In genomic region chr9:115121140-115121710, GRCh38 we compare ENCODE assay signal across 19 cellular contexts. TPM values are rescaled to one million over a fixed set of nuclear protein-coding genes. Genes with fewer than 3 reads are reported as not detected.
DNase-seq lines count a peak whose midpoint lies in the region; ATAC-seq and TF ChIP-seq lines count a peak whose summit lies in the region.
"Had no signal": no experiment of that assay in that cellular context is flagged by ENCODE, and none has a peak within 500 bp of the region (broad histone marks: within the 10 kb centered on the region; RNA-seq: fewer than 3 reads in every experiment).

No MANE protein-coding gene starts in this region.

- H3K27me3 ChIP-seq in SK-N-SH (ENCODE audit: insufficient read depth), result no peaks in the 10 kb centered on the region
- H3K27me3 ChIP-seq in RWPE2 (ENCODE audit: insufficient read depth, poor library complexity, severe bottlenecking), result no peaks in the 10 kb centered on the region

- 62% methylated on average over 2 of the region's 2 CpGs for WGBS in SK-N-SH (ENCODE audit: low lambda C conversion rate)

- POLR2A ChIA-PET in SK-N-SH (lab: Yijun Ruan, JAX), result no interaction called here

- H3K9me3 ChIP-seq in SK-N-SH (no peaks in the 10 kb centered on the region), RWPE2 (ENCODE audit: severe bottlenecking) (no peaks in the 10 kb centered on the region)
- H3K9me3 ChIP-seq: A549, adrenal gland had no signal

- TF ChIP-seq RAD21 in SK-N-SH (IDR thresholded peaks at IDR 0.05; ENCODE audit: low read length), result no peak

- DNase-seq in SK-N-SH (no peak), RWPE2 (ENCODE audit: low spot score) (no peak), islet precursor cell (peak; percentile 89), RPMI8226 (no peak), C1 segment of cervical spinal cord (lab: John Stamatoyannopoulos, UW) (no peak), NCI-H82 (lab: John Stamatoyannopoulos, UW) (no peak)
- DNase-seq: activated CD8-positive, alpha-beta memory T cell treated with anti-CD3 and anti-CD28 coated beads for 24 hours; adrenal gland; CD4-positive, alpha-beta memory T cell; GDM1; NCI-H1436; NCI-H524 treated with DMSO at 0.1 percent for 48 hours; stimulated activated CD4-positive, alpha-beta T cell treated with anti-CD3 and anti-CD28 coated beads, Interleukin-4, amount 100 ng/mL, for 24 hours; T-cell had no signal

- no peak for ATAC-seq in SK-N-SH treated with all-trans-retinoic acid at 6 μM for 48 hours
- ATAC-seq in RWPE2 (ENCODE audit: low read depth), result no peak
- no peak for ATAC-seq in HG03457 (IDR thresholded peaks at IDR 0.05; ENCODE audit: unreplicated experiment)
- ATAC-seq: A549; activated T-helper 17 cell treated with anti-CD3 and anti-CD28 coated beads, Interleukin-2, amount 50 U/mL, for 72 hours; K562; T-cell had no signal

- peaks cover 17% of the 10 kb centered on the region for H3K79me2 ChIP-seq in SK-N-SH (ENCODE audit: insufficient read depth)

- H3K4me1 ChIP-seq in SK-N-SH (ENCODE audit: control insufficient read depth in 1 of 2, insufficient read depth in 2 of 2, low read depth in 1 of 2, low read length in 1 of 2), result peaks cover 3 to 10% of the 10 kb centered on the region in 2 experiments; a peak in 3 of 4 replicates
- H3K4me1 ChIP-seq in RWPE2 (ENCODE audit: insufficient read depth, poor library complexity, severe bottlenecking), result peaks cover 19% of the 10 kb centered on the region

- H3K4me3 ChIP-seq in SK-N-SH (ENCODE audit: low read depth in 2 of 2, low read length in 1 of 2), result no peak overlapping the region
- no peak overlapping the region for H3K4me3 ChIP-seq in RWPE2 (ENCODE audit: severe bottlenecking)
- H3K4me3 ChIP-seq: A549, adrenal gland, K562 had no signal

- H3F3A ChIP-seq in SK-N-SH (replicated peaks; ENCODE audit: insufficient read depth), result peaks cover 23% of the 10 kb centered on the region

- H3K36me3 ChIP-seq in SK-N-SH (replicated peaks in 1 of 2; ENCODE audit: control insufficient read depth in 1 of 2, insufficient read depth in 2 of 2, low read length in 1 of 2) (no peaks in the 10 kb centered on the region), RWPE2 (ENCODE audit: low read depth) (no peaks in the 10 kb centered on the region)
- H3K36me3 ChIP-seq: adrenal gland had no signal

- no peak overlapping the region for H2AFZ ChIP-seq in SK-N-SH (ENCODE audit: low read depth)

- H3K27ac ChIP-seq in SK-N-SH (ENCODE audit: low read depth in 2 of 2, low read length in 1 of 2) (no peak overlapping the region), RWPE2 (ENCODE audit: poor library complexity, severe bottlenecking) (peak overlapping the region; percentile 24)
- H3K27ac ChIP-seq: A549, adrenal gland had no signal

- peak in 1 of 2 experiments; percentile 62; a peak in 1 of 4 replicates for TF ChIP-seq EP300 in SK-N-SH (IDR thresholded peaks at IDR 0.05; ENCODE audit: borderline replicate concordance in 1 of 2, low read depth in 1 of 2, low read length in 1 of 2)

- H3K9me2 ChIP-seq in SK-N-SH, result no peaks in the 10 kb centered on the region

- TF ChIP-seq CTCF in SK-N-SH (IDR thresholded peaks at IDR 0.05), result no peak
- no peak for TF ChIP-seq CTCF in RWPE2 (IDR thresholded peaks at IDR 0.05; ENCODE audit: poor library complexity, severe bottlenecking)

- no peak overlapping the region for H3K4me2 ChIP-seq in SK-N-SH
- H3K4me2 ChIP-seq: A549 had no signal

- CTCF ChIA-PET in SK-N-SH (lab: Yijun Ruan, JAX), result no interaction called here

- no peak overlapping the region for H3K9ac ChIP-seq in SK-N-SH

- no peaks in the 10 kb centered on the region for H4K20me1 ChIP-seq in SK-N-SH (ENCODE audit: insufficient read depth)

TF ChIP-seq in SK-N-SH, 30 proteins besides CTCF, POLR2A, EP300 and RAD21:
- TF ChIP-seq NRF1 (IDR thresholded peaks at IDR 0.05; ENCODE audit: low read depth, low read length) (no peak), TEAD4 (IDR thresholded peaks at IDR 0.05; ENCODE audit: borderline replicate concordance, insufficient read depth) (peak; percentile 77), PBX3 (IDR thresholded peaks at IDR 0.05) (peak; percentile 64), EZH2phosphoT487 (IDR thresholded peaks at IDR 0.05; ENCODE audit: borderline replicate concordance, low read depth) (no peak), FOSL2 (IDR thresholded peaks at IDR 0.05; ENCODE audit: borderline replicate concordance, low read depth) (peak; percentile 21; the same call in 1 of the 2 replicates), NFIC (IDR thresholded peaks at IDR 0.05; ENCODE audit: borderline replicate concordance) (peak; percentile 65; the same call in 1 of the 2 replicates), GABPA (IDR thresholded peaks at IDR 0.05; ENCODE audit: low read depth) (no peak), TCF12 (IDR thresholded peaks at IDR 0.05) (peak; percentile 89)

TF ChIP-seq in SK-N-SH treated with all-trans-retinoic acid at 6 μM for 48 hours, 23 proteins besides CTCF, POLR2A, EP300 and RAD21:
- TF ChIP-seq ESRRG (CRISPR knock-in tag; IDR thresholded peaks at IDR 0.05) (no peak), ZNF565 (CRISPR knock-in tag; conservative IDR thresholded peaks at IDR 0.05; ENCODE audit: low read depth) (no peak), GLIS3 (CRISPR knock-in tag; IDR thresholded peaks at IDR 0.05) (no peak), CSRNP3 (CRISPR knock-in tag; IDR thresholded peaks at IDR 0.05) (no peak), BACH2 (CRISPR knock-in tag; IDR thresholded peaks at IDR 0.05; ENCODE audit: borderline replicate concordance) (no peak), TOX (CRISPR knock-in tag; IDR thresholded peaks at IDR 0.05; ENCODE audit: borderline replicate concordance) (no peak), TCF4 (CRISPR knock-in tag; IDR thresholded peaks at IDR 0.05; ENCODE audit: borderline replicate concordance) (no peak), ZFP30 (CRISPR knock-in tag; IDR thresholded peaks at IDR 0.05) (no peak)

RNA-seq across cellular contexts. Expression of gene TNC, which starts 3.3 kb away (rescaled TPM):
- 572 and 805 TPM in 2 replicates for polyA plus RNA-seq in SK-N-SH (2012; rRNA removed)
- polyA plus RNA-seq in SK-N-SH (2012; cell fraction: cytosol; rRNA removed), result 444 and 596 TPM in 2 replicates
- 772 and 1,095 TPM in 2 replicates for polyA plus RNA-seq in SK-N-SH (2012; cell fraction: nucleus; rRNA removed)
- polyA plus RNA-seq: CD4-positive, alpha-beta memory T cell; K562 had no signal
